8 cellular contexts compared by ENCODE assay signal in the genomic region with DNA sequence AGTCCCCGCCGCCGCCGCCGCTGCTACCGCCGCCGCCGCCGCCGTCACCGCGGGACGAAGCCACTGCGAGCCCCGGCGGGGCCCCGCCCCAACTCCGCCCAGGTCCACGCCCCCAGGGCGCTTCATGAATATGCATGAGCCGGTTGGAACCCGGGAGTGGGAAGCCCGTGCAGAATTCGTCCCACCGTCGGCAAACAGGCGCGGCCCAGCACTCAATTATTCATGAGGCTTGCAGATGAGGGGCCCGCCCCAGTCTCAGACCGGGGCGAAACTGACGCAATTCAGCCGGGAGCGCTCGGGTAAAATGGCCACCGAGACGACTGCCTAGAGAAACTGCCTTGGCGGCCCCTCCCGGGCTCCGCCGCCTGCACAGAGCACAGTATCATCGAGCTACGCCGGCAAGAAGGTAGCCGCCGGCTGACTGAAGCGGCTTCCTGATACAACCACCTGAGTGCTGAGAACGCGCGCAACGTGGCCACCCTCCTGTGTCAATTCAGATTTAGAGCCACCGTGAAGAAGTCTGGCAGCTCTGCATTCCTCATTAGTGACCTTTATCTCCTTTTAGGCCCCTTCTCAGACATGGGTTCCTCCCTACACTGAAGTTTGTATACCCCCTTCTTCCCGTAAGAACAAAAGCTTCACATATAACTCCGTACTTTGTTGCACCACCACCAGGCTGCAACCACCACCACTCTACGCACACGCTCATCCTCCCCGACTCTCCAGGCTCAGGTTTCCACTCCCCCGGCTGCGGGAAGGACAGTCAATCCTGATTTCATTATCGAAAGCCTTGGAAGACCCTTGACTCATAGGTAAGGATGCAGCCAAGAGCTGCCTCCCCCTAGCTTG. TPM values are rescaled to one million over a fixed set of nuclear protein-coding genes. Genes with fewer than 3 reads are reported as not detected.
A peak's percentile ranks its signal among the peaks of the same experiment; 100 is the strongest.
DNase-seq lines count a peak whose midpoint lies in the region; ATAC-seq and TF ChIP-seq lines count a peak whose summit lies in the region.

Gene TNKS1BP1 (minus strand): TSS at position 67 of the 849 bp plus-strand sequence. CDS start 3,067 bp downstream, outside the sequence.

- H3K4me3 ChIP-seq in ACC112 (ENCODE audit: low read depth, low read length) (peak within 1 kb of the TSS; percentile 95), WERI-Rb-1 (ENCODE audit: low read depth, low read length) (peak within 1 kb of the TSS; percentile 54), breast epithelium (peak within 1 kb of the TSS; percentile 91 to 92 (median 91)), iPS-18c (ENCODE audit: insufficient read depth, low read depth, low read length) (peak within 1 kb of the TSS; percentile 78), skeletal muscle satellite cell (ENCODE audit: low read length) (peak within 1 kb of the TSS; percentile 91)

- intact Hi-C loops in breast epithelium (cut with DNase I; ENCODE audit: low total_unique reads) = no loop called here

- H3K27me3 ChIP-seq in ACC112 (ENCODE audit: insufficient read depth, low read length) (no peaks in the 10 kb centered on the region), WERI-Rb-1 (ENCODE audit: insufficient read depth, low read depth, severe bottlenecking) (no peaks in the 10 kb centered on the region), breast epithelium (no peaks in the 10 kb centered on the region), skeletal muscle satellite cell (ENCODE audit: control insufficient read depth, insufficient read depth, low read length) (no peaks in the 10 kb centered on the region)

- TF ChIP-seq POLR2A in breast epithelium (IDR thresholded peaks at IDR 0.05) = peak; percentile 87

- peaks cover 32% of the 10 kb centered on the region for H3K79me2 ChIP-seq in ACC112 (ENCODE audit: control insufficient read depth, insufficient read depth, low read length, unreplicated experiment)

- H3K36me3 ChIP-seq in ACC112 (ENCODE audit: insufficient read depth, low read length) (peaks cover 19% of the 10 kb centered on the region; the same call in 1 of the 2 replicates), WERI-Rb-1 (peaks cover 47% of the 10 kb centered on the region), breast epithelium (peaks cover under 1% of the 10 kb centered on the region), skeletal muscle satellite cell (ENCODE audit: insufficient read depth, low read length) (peaks cover 53% of the 10 kb centered on the region)

- DNase-seq in NCI-H2171 treated with DMSO at 0.1 percent for 48 hours (lab: John Stamatoyannopoulos, UW) (peak; percentile 99), WERI-Rb-1 (peak; percentile 97), breast epithelium (ENCODE audit: low spot score in 2 of 2) (peak; percentile 98)

- TF ChIP-seq CTCF in WERI-Rb-1 (IDR thresholded peaks at IDR 0.05; ENCODE audit: low read depth, low read length) (no peak), breast epithelium (IDR thresholded peaks at IDR 0.05) (no peak)

- H2AFZ ChIP-seq in ACC112 (ENCODE audit: low read length, unreplicated experiment) = peak within 1 kb of the TSS; percentile 68

- H3K27ac ChIP-seq in ACC112 (ENCODE audit: low read depth, low read length) (peak within 1 kb of the TSS; percentile 91), WERI-Rb-1 (peak within 1 kb of the TSS; percentile 87), breast epithelium (peak within 1 kb of the TSS; percentile 98)

- ATAC-seq in GM18868 (IDR thresholded peaks at IDR 0.05; ENCODE audit: unreplicated experiment) = peak; percentile 90
- ATAC-seq in HG03103 (IDR thresholded peaks at IDR 0.05; ENCODE audit: low read depth, unreplicated experiment) = peak; percentile 87

- H3K4me1 ChIP-seq in ACC112 (ENCODE audit: control insufficient read depth, insufficient read depth, low read length, unreplicated experiment) (peaks cover 37% of the 10 kb centered on the region), breast epithelium (peaks cover 13 to 20% of the 10 kb centered on the region in 2 donors), skeletal muscle satellite cell (ENCODE audit: control insufficient read depth, insufficient read depth, low read length) (peaks cover 49% of the 10 kb centered on the region)

- H3K9me3 ChIP-seq in WERI-Rb-1 (ENCODE audit: severe bottlenecking) = no peaks in the 10 kb centered on the region
- no peaks in the 10 kb centered on the region for H3K9me3 ChIP-seq in breast epithelium
- H3K9me3 ChIP-seq in iPS-18c (ENCODE audit: control insufficient read depth, insufficient read depth, low read length) = no peaks in the 10 kb centered on the region
- H3K9me3 ChIP-seq in skeletal muscle satellite cell (replicated peaks; ENCODE audit: low read length) = no peaks in the 10 kb centered on the region

- H3K4me2 ChIP-seq in skeletal muscle satellite cell (ENCODE audit: low read length) = peak within 1 kb of the TSS; percentile 95

- H3K9ac ChIP-seq in skeletal muscle satellite cell (ENCODE audit: low read depth, low read length) = peak within 1 kb of the TSS; percentile 91

RNA-seq across cellular contexts. Expression of gene TNKS1BP1, which starts in this region (rescaled TPM):
- total RNA-seq in breast epithelium = 100 to 1,000 TPM in 1 of 3 donors, 10 to 100 TPM in 2; 79.3 to 111 (median 82.7) TPM
- total RNA-seq in skeletal muscle satellite cell (2012; rRNA removed) = 48.2 and 67.3 TPM in 2 replicates

Comparison
In these comparisons a context has a peak if more than half of its experiments do, and no peak if none do; other contexts are left out.
1. Peak in every context shown above with its lines: DNase-seq, ATAC-seq, H3K4me3 ChIP-seq and H3K27ac ChIP-seq.